ENCODE assay signal across 8 cellular contexts in genomic region chr3:47381317-47382157, GRCh38. TPM values are rescaled to one million over a fixed set of nuclear protein-coding genes. Genes with fewer than 3 reads are reported as not detected.
DNase-seq lines count a peak whose midpoint lies in the region; ATAC-seq, FAIRE-seq and TF ChIP-seq lines count a peak whose summit lies in the region.

No MANE protein-coding gene starts in this region.

- FAIRE-seq in GM18507 (lab: Jason Lieb, UNC) (peak; percentile 88), keratinocyte (lab: Jason Lieb, UNC) (no peak)

- H3K27ac Mint-ChIP-seq in activated B cell treated with CpG ODN at 0.5 μM for 24 hours = peak overlapping the region; percentile 96

- H3K36me3 Mint-ChIP-seq in activated B cell treated with CpG ODN at 0.5 μM for 24 hours (ENCODE audit: low read depth) = peaks cover 36% of the 10 kb centered on the region

- no peaks in the 10 kb centered on the region for H3K9me3 Mint-ChIP-seq in activated B cell treated with CpG ODN at 0.5 μM for 24 hours

- dilution Hi-C loops in keratinocyte (cut with MboI; ENCODE audit: extremely low pct_ligation_motif_present, low sequenced_read_pairs) = no loop called here

- H3K36me3 ChIP-seq in keratinocyte (ENCODE audit: control insufficient read depth in 2 of 2, extremely low read depth in 1 of 2, insufficient read depth in 2 of 2, low read length in 2 of 2) = peaks cover 2 to 11% of the 10 kb centered on the region in 2 experiments

- H3K9me3 ChIP-seq in keratinocyte (ENCODE audit: control insufficient read depth, low read depth, low read length) = no peaks in the 10 kb centered on the region

- H3K4me3 ChIP-seq in cardiac fibroblast (replicated peaks in 1 of 2; ENCODE audit: low read depth in 2 of 2, low read length in 2 of 2) (peak overlapping the region; percentile 99 to 100), keratinocyte (ENCODE audit: control insufficient read depth in 2 of 3, extremely low read depth in 1 of 3, insufficient read depth in 2 of 3, low read depth in 1 of 3, low read length in 3 of 3) (peak overlapping the region; percentile 84 to 85 (median 84))

- peaks cover 57% of the 10 kb centered on the region for H3K79me2 ChIP-seq in keratinocyte (ENCODE audit: control insufficient read depth, insufficient read depth, low read length)

- H4K20me1 ChIP-seq in keratinocyte (ENCODE audit: control insufficient read depth, extremely low read depth, insufficient read depth, low read length) = peaks cover 3% of the 10 kb centered on the region

- CTCF ChIA-PET in activated B cell treated with CpG ODN at 0.5 μM for 24 hours (lab: Charles Lee) = interaction anchor here (0.6 to 1.1 kb wide), 3 partner anchors 26 to 275 kb away, joined by 3 to 5 read pairs (median 3); no protein-coding TSS in a partner anchor

- no peaks in the 10 kb centered on the region for H3K27me3 ChIP-seq in keratinocyte (ENCODE audit: control insufficient read depth, extremely low read depth, insufficient read depth, low read length)

- TF ChIP-seq CTCF in activated B cell treated with CpG ODN at 0.5 μM for 24 hours (IDR thresholded peaks at IDR 0.05) (no peak), cardiac fibroblast (IDR thresholded peaks at IDR 0.05; ENCODE audit: low read depth, low read length) (no peak), keratinocyte (optimal IDR thresholded peaks at IDR 0.05 in 1 of 3, IDR thresholded peaks at IDR 0.05 in 1 of 3, conservative IDR thresholded peaks at IDR 0.05 in 1 of 3; ENCODE audit: extremely low read depth in 1 of 3, insufficient read depth in 2 of 3, low read length in 3 of 3) (no peak)

- no peaks in the 10 kb centered on the region for H3K27me3 Mint-ChIP-seq in activated B cell treated with CpG ODN at 0.5 μM for 24 hours

- H3K4me3 Mint-ChIP-seq in activated B cell treated with CpG ODN at 0.5 μM for 24 hours = peak overlapping the region; percentile 95

- peaks cover 52% of the 10 kb centered on the region for H3K4me1 Mint-ChIP-seq in activated B cell treated with CpG ODN at 0.5 μM for 24 hours

- peak; percentile 64 for ATAC-seq in HG02970 (IDR thresholded peaks at IDR 0.05; ENCODE audit: low FRiP score, unreplicated experiment)
- ATAC-seq in activated B cell treated with CpG ODN at 0.5 μM for 24 hours (ENCODE audit: low read depth) = peak; percentile 66

- H3K27ac ChIP-seq in keratinocyte (ENCODE audit: control insufficient read depth, insufficient read depth, low read length) = peak overlapping the region; percentile 99

- peaks cover 2% of the 10 kb centered on the region for H3K9me1 ChIP-seq in keratinocyte (ENCODE audit: control insufficient read depth, extremely low read depth, insufficient read depth, low read length)

- DNase-seq in A172 (ENCODE audit: low spot score) = peak; percentile 54
- DNase-seq in GM18507 (ENCODE audit: extremely low spot score, insufficient read length, low read depth) = peak; percentile 78
- DNase-seq in NCI-H2107 (lab: John Stamatoyannopoulos, UW) = peak; percentile 26
- DNase-seq in activated B cell treated with CpG ODN at 0.5 μM for 24 hours = peak; percentile 76
- peak; percentile 89 to 90 for DNase-seq in cardiac fibroblast (ENCODE audit: low read depth in 2 of 2)
- DNase-seq in keratinocyte (ENCODE audit: low read depth, low spot score) = peak; percentile 58
- DNase-seq in stimulated activated CD4-positive, alpha-beta T cell treated with anti-CD3 and anti-CD28 coated beads, Interleukin-12 subunit alpha, Interleukin-12 subunit beta, amount 100 ng/mL, for 48 hours (ENCODE audit: low read depth in 2 of 3, low spot score in 1 of 3) = peak; percentile 54 to 81 (median 67)

- intact Hi-C loops in activated B cell treated with CpG ODN at 0.5 μM for 24 hours (cut with micrococcal nuclease) = loop anchor here (1.0 to 5.0 kb wide), 4 partner anchors 34 to 407 kb away; partner anchors contain the start of genes CCDC12, KIF9, KLHL18 and NBEAL2

- H3K9ac ChIP-seq in keratinocyte (ENCODE audit: control insufficient read depth, extremely low read depth, insufficient read depth, low read length) = peak overlapping the region; percentile 99

- H3K4me2 ChIP-seq in keratinocyte (ENCODE audit: control insufficient read depth, extremely low read depth, insufficient read depth, low read depth, low read length) = peak overlapping the region; percentile 98

- H2AFZ ChIP-seq in keratinocyte (ENCODE audit: control insufficient read depth, low read length) = peak overlapping the region; percentile 77

- POLR2A ChIA-PET in activated B cell treated with CpG ODN at 0.5 μM for 24 hours (lab: Charles Lee) = interaction anchor here (0.6 to 1.6 kb wide), 11 partner anchors 19 to 536 kb away, joined by 3 to 13 read pairs (median 6); partner anchors contain the start of genes ELP6, KLHL18, SCAP and SETD2

- H3K4me1 ChIP-seq in keratinocyte (ENCODE audit: control insufficient read depth, extremely low read depth, insufficient read depth, low read length) = peaks cover 16% of the 10 kb centered on the region

RNA-seq across cellular contexts. Expression of gene PTPN23, which starts 0.7 kb away (rescaled TPM):
- total RNA-seq in A172 (2014; rRNA removed; shearing (Covaris generic)) = 12.1 and 15.1 TPM in 2 replicates
- 44.0 and 50.3 TPM in 2 replicates for total RNA-seq in activated B cell treated with CpG ODN at 0.5 μM for 24 hours
- polyA plus RNA-seq in keratinocyte = 1.3 to 2.7 TPM (median 1.6 TPM) in 3 replicates
- polyA plus RNA-seq in keratinocyte (2011; ENCODE audit: low read depth) = 17.5 TPM
- 1.4 and 3.5 TPM in 2 replicates for polyA plus RNA-seq in keratinocyte (2011; cell fraction: cytosol; rRNA removed)
- polyA plus RNA-seq in keratinocyte (2011; cell fraction: nucleus; rRNA removed) = 13.9 and 20.3 TPM in 2 replicates
- polyA plus RNA-seq in keratinocyte (2012; ENCODE audit: low replicate concordance) = 19.3 and 29.2 TPM in 2 replicates
- polyA minus RNA-seq in keratinocyte = 10.0 to 45.4 TPM (median 11.1 TPM) in 3 replicates
- 15.9 TPM for polyA minus RNA-seq in keratinocyte (2011; cell fraction: cytosol; rRNA and poly(A)+ RNA removed)
- polyA minus RNA-seq in keratinocyte (2011; cell fraction: nucleus; rRNA and poly(A)+ RNA removed) = 26.5 and 32.1 TPM in 2 replicates

Comparison
In these comparisons a context has a peak if more than half of its experiments do, and no peak if none do; other contexts are left out.
1. Peak in every context shown above with its lines: DNase-seq, ATAC-seq, H3K4me3 ChIP-seq and H3K27ac ChIP-seq.
2. DNase-seq: peak in every context shown above with its lines; median percentile 90 in cardiac fibroblast; 78 in GM18507; 76 in activated B cell treated with CpG ODN at 0.5 μM for 24 hours; 67 in stimulated activated CD4-positive, alpha-beta T cell treated with anti-CD3 and anti-CD28 coated beads, Interleukin-12 subunit alpha, Interleukin-12 subunit beta, amount 100 ng/mL, for 48 hours; 58 in keratinocyte; 54 in A172; 26 in NCI-H2107.